Comparison of ENCODE assay signal across 20 cellular contexts in the genomic region with DNA sequence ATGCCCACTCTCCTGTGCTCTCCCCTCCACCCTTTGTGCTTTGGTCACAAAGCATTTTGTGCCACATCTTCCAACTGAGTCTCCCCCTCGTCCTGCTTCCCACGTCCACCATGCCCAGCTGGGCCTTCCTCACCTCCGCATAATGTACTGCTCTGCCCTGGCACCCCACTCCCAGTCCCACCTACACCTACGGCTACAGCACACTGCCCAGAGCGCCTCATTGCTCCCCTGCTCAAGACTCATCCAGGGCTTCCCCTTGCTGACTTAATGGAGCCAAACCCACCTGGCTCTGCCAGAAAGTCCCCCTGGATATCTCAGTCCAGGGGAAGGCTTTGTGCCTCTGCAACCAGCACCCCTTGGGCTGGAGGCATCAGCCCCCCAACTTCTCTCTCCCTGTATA.
DNase-seq lines count a peak whose midpoint lies in the region; ATAC-seq, FAIRE-seq and TF ChIP-seq lines count a peak whose summit lies in the region.
"Had no signal": no experiment of that assay in that cellular context is flagged by ENCODE, and none has a peak within 500 bp of the region (broad histone marks: within the 10 kb centered on the region; RNA-seq: fewer than 3 reads in every experiment).

No MANE protein-coding gene starts in this region.

- no peak overlapping the region for H3K4ac ChIP-seq in H1 (replicated peaks; ENCODE audit: insufficient read length, low read depth, low read length)
- H3K4ac ChIP-seq in mesenchymal stem cell (ENCODE audit: low read depth in 1 of 2, low read length in 2 of 2), result no peak overlapping the region
- H3K4ac ChIP-seq in neuronal stem cell (ENCODE audit: low read length), result no peak overlapping the region

- no peaks in the 10 kb centered on the region for H3K9me3 ChIP-seq in H1 (ENCODE audit: insufficient read depth in 2 of 2, low read depth in 1 of 2, low read length in 1 of 2)
- H3K9me3 ChIP-seq in mesenchymal stem cell (ENCODE audit: control insufficient read depth, low read length), result no peaks in the 10 kb centered on the region
- H3K9me3 ChIP-seq in neuronal stem cell (replicated peaks in 1 of 2; ENCODE audit: control insufficient read depth in 2 of 2, insufficient read depth in 1 of 2, low read depth in 1 of 2, low read length in 2 of 2), result peaks cover 0 to 2% of the 10 kb centered on the region in 2 donors
- H3K9me3 ChIP-seq in suprapubic skin, result no peaks in the 10 kb centered on the region
- H3K9me3 ChIP-seq: BLaER1, HAP-1 had no signal

- WGBS in H1 (ENCODE audit: extremely low coverage in 1 of 2, insufficient coverage in 1 of 2, insufficient read length in 1 of 2, insufficient replicate concordance in 2 of 2, low coverage in 1 of 2, low lambda C conversion rate in 2 of 2, missing lambda C conversion rate in 1 of 2), 2 experiments, result 91% methylated on average over 5 of the region's 5 CpGs; no CpG with 5 or more reads in 1 of the 2 experiments
- WGBS in mesenchymal stem cell, result 95% methylated on average over 5 of the region's 5 CpGs
- WGBS in neuronal stem cell (ENCODE audit: extremely low coverage in 2 of 2, insufficient read length in 2 of 2, insufficient replicate concordance in 1 of 2), 2 donors, result no CpG with 5 or more reads among the region's 5 CpGs
- WGBS in suprapubic skin, result 97% methylated on average over 5 of the region's 5 CpGs

- no peak overlapping the region for H2BK120ac ChIP-seq in H1 (replicated peaks; ENCODE audit: low read depth, low read length)
- H2BK120ac ChIP-seq in mesenchymal stem cell (ENCODE audit: low read depth, low read length), result no peak overlapping the region
- H2BK120ac ChIP-seq in neuronal stem cell (ENCODE audit: low read depth, low read length), result no peak overlapping the region

- H3K79me1 ChIP-seq in H1 (ENCODE audit: low read depth, low read length) (peaks cover 2% of the 10 kb centered on the region; the same call in 1 of the 2 replicates), mesenchymal stem cell (replicated peaks; ENCODE audit: low read length, poor library complexity, severe bottlenecking) (no peaks in the 10 kb centered on the region), neuronal stem cell (ENCODE audit: low read depth, low read length) (no peaks in the 10 kb centered on the region)

- H3K9ac ChIP-seq in H1 (replicated peaks in 1 of 4; ENCODE audit: extremely low read depth in 1 of 4, low read depth in 3 of 4, low read length in 3 of 4) (no peak overlapping the region), mesenchymal stem cell (ENCODE audit: low read length) (no peak overlapping the region), neuronal stem cell (ENCODE audit: low read depth, low read length, poor library complexity) (no peak overlapping the region)
- H3K9ac ChIP-seq: BLaER1, KMS-11 had no signal

- H2AK5ac ChIP-seq in H1 (ENCODE audit: low read depth, low read length), result peak overlapping the region; percentile 53; the same call in 1 of the 2 replicates
- H2AK5ac ChIP-seq in mesenchymal stem cell (ENCODE audit: low read length, severe bottlenecking), result peak overlapping the region; percentile 52
- H2AK5ac ChIP-seq in neuronal stem cell (ENCODE audit: low read depth, low read length), result peak overlapping the region; percentile 47

- no peak overlapping the region for H4K91ac ChIP-seq in H1 (replicated peaks; ENCODE audit: insufficient read length, low read length)
- no peak overlapping the region for H4K91ac ChIP-seq in mesenchymal stem cell (ENCODE audit: low read length)
- no peak overlapping the region for H4K91ac ChIP-seq in neuronal stem cell (ENCODE audit: low read depth, low read length, poor library complexity)

- H3K27ac ChIP-seq in H1 (ENCODE audit: low read depth, low read length) (no peak overlapping the region), mesenchymal stem cell (ENCODE audit: low read length, poor library complexity, severe bottlenecking) (no peak overlapping the region), neuronal stem cell (replicated peaks; ENCODE audit: low read length) (no peak overlapping the region), suprapubic skin (no peak overlapping the region)
- H3K27ac ChIP-seq: BLaER1, KMS-11, RWPE1 had no signal

- H2AFZ ChIP-seq in H1 (ENCODE audit: low read length) (no peak overlapping the region), mesenchymal stem cell (ENCODE audit: low read depth, low read length) (no peak overlapping the region), neuronal stem cell (ENCODE audit: low read length) (no peak overlapping the region)

- no peak for FAIRE-seq in H1 (lab: Jason Lieb, UNC)
- FAIRE-seq: GM12891 had no signal

- TF ChIP-seq CTCF in H1 (IDR thresholded peaks at IDR 0.05; ENCODE audit: control extremely low read depth in 1 of 3, insufficient read depth in 1 of 3, low read depth in 1 of 3, low read length in 3 of 3), result no peak
- no peak for TF ChIP-seq CTCF in suprapubic skin (IDR thresholded peaks at IDR 0.05)

- H3K14ac ChIP-seq in H1 (ENCODE audit: insufficient read length) (no peak overlapping the region), mesenchymal stem cell (ENCODE audit: low read length in 2 of 2) (no peak overlapping the region), neuronal stem cell (ENCODE audit: low read length) (no peak overlapping the region)

- H2BK5ac ChIP-seq in H1 (ENCODE audit: low read depth, low read length), result no peak overlapping the region
- no peak overlapping the region for H2BK5ac ChIP-seq in mesenchymal stem cell (ENCODE audit: low read depth, low read length, poor library complexity, severe bottlenecking)
- H2BK5ac ChIP-seq in neuronal stem cell (ENCODE audit: low read length), result no peak overlapping the region

- CTCF ChIA-PET in H1 (lab: Charles Lee; ENCODE audit: partially characterized antibody), result interaction anchor here (1.6 kb wide), 1 partner anchor 455 kb away, joined by 3 read pairs; no protein-coding TSS in a partner anchor

- H3K23me2 ChIP-seq in H1 (ENCODE audit: low read depth, low read length), result peaks cover 3% of the 10 kb centered on the region; the same call in 1 of the 2 replicates

- no peaks in the 10 kb centered on the region for H3K79me2 ChIP-seq in H1 (ENCODE audit: control insufficient read depth in 1 of 2, insufficient read depth in 2 of 2, low read length in 2 of 2)

- H3K27me3 ChIP-seq in H1 (replicated peaks in 1 of 4; ENCODE audit: control insufficient read depth in 3 of 4, extremely low read depth in 1 of 4, insufficient read depth in 3 of 4, low read length in 3 of 4), result no peaks in the 10 kb centered on the region; a peak in 2 of 7 replicates
- H3K27me3 ChIP-seq in mesenchymal stem cell (ENCODE audit: control insufficient read depth in 1 of 2, insufficient read depth in 1 of 2, low read length in 2 of 2), result peaks cover 0 to 4% of the 10 kb centered on the region in 2 experiments
- no peaks in the 10 kb centered on the region for H3K27me3 ChIP-seq in neuronal stem cell (ENCODE audit: control insufficient read depth in 3 of 3, insufficient read depth in 3 of 3, low read depth in 1 of 3, low read length in 3 of 3)
- H3K27me3 ChIP-seq in suprapubic skin, result no peaks in the 10 kb centered on the region
- H3K27me3 ChIP-seq: BLaER1 had no signal

- H3K4me1 ChIP-seq in H1 (replicated peaks in 1 of 4; ENCODE audit: control insufficient read depth in 3 of 4, insufficient read depth in 4 of 4, low read length in 3 of 4) (peaks cover 0 to under 1% (median 0%) of the 10 kb centered on the region in 4 experiments; a peak in 1 of 7 replicates), mesenchymal stem cell (ENCODE audit: control insufficient read depth, insufficient read depth, low read depth, low read length) (peaks cover 39% of the 10 kb centered on the region), neuronal stem cell (ENCODE audit: control insufficient read depth in 2 of 2, insufficient read depth in 1 of 2, low read depth in 1 of 2, low read length in 2 of 2) (peaks cover 8 to 16% of the 10 kb centered on the region in 2 donors), suprapubic skin (peaks cover 4% of the 10 kb centered on the region)
- H3K4me1 ChIP-seq: HAP-1 had no signal

- H2BK20ac ChIP-seq in H1 (ENCODE audit: low read length), result no peak overlapping the region

- no peak overlapping the region for H3K4me3 ChIP-seq in H1 (ENCODE audit: extremely low read depth in 1 of 4, insufficient read depth in 2 of 4, low read depth in 3 of 4, low read length in 4 of 4)
- no peak overlapping the region for H3K4me3 ChIP-seq in mesenchymal stem cell (ENCODE audit: insufficient read depth in 1 of 2, low read depth in 1 of 2, low read length in 2 of 2)
- no peak overlapping the region for H3K4me3 ChIP-seq in neuronal stem cell (ENCODE audit: low read length in 2 of 2)
- no peak overlapping the region for H3K4me3 ChIP-seq in suprapubic skin
- H3K4me3 ChIP-seq: BLaER1, HAP-1 had no signal

- H3K36me3 ChIP-seq in H1 (ENCODE audit: control insufficient read depth in 2 of 4, insufficient read depth in 4 of 4, low read length in 3 of 4) (no peaks in the 10 kb centered on the region), mesenchymal stem cell (ENCODE audit: control insufficient read depth in 1 of 2, insufficient read depth in 2 of 2, low read depth in 1 of 2, low read length in 2 of 2) (no peaks in the 10 kb centered on the region), neuronal stem cell (replicated peaks in 1 of 2; ENCODE audit: control insufficient read depth in 2 of 2, insufficient read depth in 2 of 2, low read length in 2 of 2) (no peaks in the 10 kb centered on the region), suprapubic skin (no peaks in the 10 kb centered on the region)
- H3K36me3 ChIP-seq: BLaER1, HAP-1 had no signal

- no peak overlapping the region for H3K56ac ChIP-seq in H1 (replicated peaks; ENCODE audit: insufficient read length, low read depth, low read length)

- H4K5ac ChIP-seq in H1 (ENCODE audit: insufficient read length, low read depth, low read length), result no peak overlapping the region

- H2BK12ac ChIP-seq in H1 (ENCODE audit: low read depth, low read length), result 0 out of 2 replicates have a peak overlapping the region, but pooled peaks have one; percentile 9
- H2BK12ac ChIP-seq in mesenchymal stem cell (ENCODE audit: low read length in 2 of 2), result peak overlapping the region in 1 of 2 experiments; percentile 65
- peak overlapping the region; percentile 76 for H2BK12ac ChIP-seq in neuronal stem cell (ENCODE audit: low read length)

- H3K4me2 ChIP-seq in H1 (ENCODE audit: insufficient read depth in 1 of 2, low read depth in 2 of 2, low read length in 2 of 2), result no peak overlapping the region
- no peak overlapping the region for H3K4me2 ChIP-seq in mesenchymal stem cell (ENCODE audit: low read length, poor library complexity, severe bottlenecking)
- H3K4me2 ChIP-seq in neuronal stem cell (ENCODE audit: insufficient read depth, low read length, poor library complexity, severe bottlenecking), result no peak overlapping the region
- H3K4me2 ChIP-seq: BLaER1, KMS-11 had no signal

- TF ChIP-seq RAD21 in H1 (IDR thresholded peaks at IDR 0.05 in 1 of 2, conservative IDR thresholded peaks at IDR 0.05 in 1 of 2; ENCODE audit: low read depth in 2 of 2, low read length in 2 of 2), result no peak

- no peak overlapping the region for H2BK15ac ChIP-seq in H1 (ENCODE audit: low read length)
- H2BK15ac ChIP-seq in mesenchymal stem cell (ENCODE audit: low read depth, poor library complexity, severe bottlenecking), result no peak overlapping the region
- H2BK15ac ChIP-seq in neuronal stem cell (ENCODE audit: low read length), result peak overlapping the region; percentile 28

- 0 out of 2 replicates have a peak overlapping the region, but pooled peaks have one; percentile 29 for H4K8ac ChIP-seq in H1 (ENCODE audit: extremely low read depth, insufficient read depth, low read length)
- peak overlapping the region; percentile 62 for H4K8ac ChIP-seq in mesenchymal stem cell (ENCODE audit: low read length)
- H4K8ac ChIP-seq in neuronal stem cell (ENCODE audit: low read depth, low read length), result no peak overlapping the region

- POLR2A ChIA-PET in H1 (lab: Charles Lee; ENCODE audit: partially characterized antibody), result interaction anchor here (0.8 kb wide), 1 partner anchor 13 kb away, joined by 3 read pairs; no protein-coding TSS in a partner anchor

- no peak for DNase-seq in H1 (ENCODE audit: low read depth in 1 of 2, low spot score in 2 of 2)
- no peak for DNase-seq in mesenchymal stem cell
- no peak for DNase-seq in neuronal stem cell (ENCODE audit: low spot score)
- peak; percentile 16 to 57 for DNase-seq in suprapubic skin (ENCODE audit: low spot score in 2 of 2)
- DNase-seq in globus pallidus (ENCODE audit: low spot score), result no peak
- DNase-seq in GM19238 (ENCODE audit: insufficient read length, low spot score), result no peak
- DNase-seq: COR-L47; NCI-H1105; NCI-H2029 treated with DMSO at 0.1 percent for 48 hours; NCI-H345; NCI-H524; NCI-H774; NK-92 treated with Interleukin-12 subunit alpha and Interleukin-12 subunit beta, amount 100 ng/mL, for 24 hours; SHP77 treated with DMSO at 0.1 percent for 48 hours had no signal

- H4K20me1 ChIP-seq in H1 (replicated peaks in 1 of 2; ENCODE audit: control insufficient read depth in 1 of 2, insufficient read depth in 2 of 2, low read length in 2 of 2), result peaks cover 0 to 3% of the 10 kb centered on the region in 2 experiments
- H4K20me1 ChIP-seq: BLaER1 had no signal

- TF ChIP-seq EP300 in H1 (IDR thresholded peaks at IDR 0.05; ENCODE audit: borderline replicate concordance in 1 of 2, low read depth in 2 of 2, low read length in 2 of 2) (no peak), suprapubic skin (IDR thresholded peaks at IDR 0.05) (no peak)

- H3K18ac ChIP-seq in H1 (ENCODE audit: extremely low read depth, low read length), result no peak overlapping the region
- peak overlapping the region in 1 of 2 experiments; percentile 14 for H3K18ac ChIP-seq in mesenchymal stem cell (ENCODE audit: low read depth in 1 of 2, low read length in 2 of 2)
- peak overlapping the region; percentile 40 for H3K18ac ChIP-seq in neuronal stem cell (ENCODE audit: low read length)

- no peak for TF ChIP-seq POLR2A in H1 (IDR thresholded peaks at IDR 0.05; ENCODE audit: control extremely low read depth in 1 of 2, low read depth in 2 of 2, low read length in 2 of 2)
- no peak for TF ChIP-seq POLR2A in suprapubic skin (IDR thresholded peaks at IDR 0.05)

- ATAC-seq in HG02840 (IDR thresholded peaks at IDR 0.05; ENCODE audit: low FRiP score, unreplicated experiment), result no peak

- H3K23ac ChIP-seq in H1 (ENCODE audit: insufficient read length) (no peak overlapping the region), mesenchymal stem cell (ENCODE audit: low read length in 2 of 2) (no peak overlapping the region), neuronal stem cell (ENCODE audit: low read depth, low read length, poor library complexity) (peak overlapping the region; percentile 69)

Comparison
In these comparisons a context has a peak if more than half of its experiments do, and no peak if none do; other contexts are left out.
1. DNase-seq: peak in suprapubic skin (2 of 2); none in H1 (0 of 2), mesenchymal stem cell (single experiment), neuronal stem cell (single experiment), globus pallidus (single experiment) and GM19238 (single experiment).
2. Peak in every context shown above with its lines, with median percentiles within 50 percentile points of each other: H2AK5ac ChIP-seq.